In genomic region chr2:88600038-88600465, GRCh38 we compare ENCODE assay signal across 8 cellular contexts. TPM values are rescaled to one million over a fixed set of nuclear protein-coding genes. Genes with fewer than 3 reads are reported as not detected.
DNase-seq lines count a peak whose midpoint lies in the region; ATAC-seq and TF ChIP-seq lines count a peak whose summit lies in the region.

No MANE protein-coding gene starts in this region.

- 33 to 53% methylated on average over 4 of the region's 4 CpGs for WGBS in lung, 2 donors

- DNase-seq in A673 (ENCODE audit: low spot score) (peak; percentile 73), NCI-H2029 (lab: John Stamatoyannopoulos, UW) (peak; percentile 94), WERI-Rb-1 (peak; percentile 63), dedifferentiated amniotic fluid mesenchymal stem cell (ENCODE audit: extremely low spot score) (peak; percentile 84), lung (ENCODE audit: low spot score) (peak; percentile 35)
- DNase-seq in stimulated activated naive CD4-positive, alpha-beta T cell treated with Interleukin-2 at 50 U/mL for 16 hours (lab: John Stamatoyannopoulos, UW), result peak; percentile 32

- POLR2A ChIA-PET in A673 (lab: Charles Lee; ENCODE audit: low non-redundant PET), result no interaction called here

- H3K27me3 ChIP-seq in A673 (replicated peaks; ENCODE audit: insufficient read depth, low read depth, low read length, poor library complexity) (no peaks in the 10 kb centered on the region), WERI-Rb-1 (ENCODE audit: insufficient read depth, low read depth, severe bottlenecking) (no peaks in the 10 kb centered on the region), lung (ENCODE audit: control insufficient read depth, insufficient read depth) (no peaks in the 10 kb centered on the region)

- H3K36me3 ChIP-seq in A673 (ENCODE audit: insufficient read depth, low read length, poor library complexity, severe bottlenecking) (no peaks in the 10 kb centered on the region), WERI-Rb-1 (no peaks in the 10 kb centered on the region), lung (ENCODE audit: control insufficient read depth in 2 of 2, insufficient read depth in 2 of 2, low read length in 2 of 2) (peaks cover 0 to 11% of the 10 kb centered on the region in 2 donors)

- H3K4me3 ChIP-seq in A673 (ENCODE audit: low read depth, low read length, poor library complexity, severe bottlenecking) (no peak overlapping the region), WERI-Rb-1 (ENCODE audit: low read depth, low read length) (no peak overlapping the region), lung (no peak overlapping the region)

- H3K4me1 ChIP-seq in A673 (ENCODE audit: insufficient read depth, low read length, poor library complexity, severe bottlenecking) (peaks cover 27% of the 10 kb centered on the region), lung (ENCODE audit: control insufficient read depth in 2 of 2, insufficient read depth in 2 of 2, low read length in 2 of 2) (peaks cover 0 to 17% of the 10 kb centered on the region in 2 donors)

- intact Hi-C loops in A673 (cut with micrococcal nuclease; ENCODE audit: unreplicated experiment), result no loop called here

- ATAC-seq in GM18502 (IDR thresholded peaks at IDR 0.05; ENCODE audit: poor library complexity, unreplicated experiment) (peak; percentile 99), HG02870 (IDR thresholded peaks at IDR 0.05; ENCODE audit: unreplicated experiment) (peak; percentile 99), lung (ENCODE audit: insufficient read depth, low FRiP score) (peak; percentile 80)

- BruUV-seq in A673 (replicated peaks; lab: Mats Ljungman, UMichigan), result no TSS peak

- H3K9me3 ChIP-seq in A673 (ENCODE audit: low read depth, low read length, poor library complexity, severe bottlenecking), result no peaks in the 10 kb centered on the region
- H3K9me3 ChIP-seq in WERI-Rb-1 (ENCODE audit: severe bottlenecking), result no peaks in the 10 kb centered on the region
- H3K9me3 ChIP-seq in lung (ENCODE audit: control insufficient read depth in 2 of 2, insufficient read depth in 1 of 2, low read length in 1 of 2), result no peaks in the 10 kb centered on the region

- TF ChIP-seq CTCF in A673 (conservative IDR thresholded peaks at IDR 0.05; ENCODE audit: low read depth, low read length) (no peak), WERI-Rb-1 (IDR thresholded peaks at IDR 0.05; ENCODE audit: low read depth, low read length) (no peak), lung (IDR thresholded peaks at IDR 0.05; ENCODE audit: control extremely low read depth, extremely low read depth) (no peak)

- no peak overlapping the region for H3K27ac ChIP-seq in A673 (ENCODE audit: low read depth, low read length, poor library complexity, severe bottlenecking)
- H3K27ac ChIP-seq in WERI-Rb-1, result peak overlapping the region; percentile 40
- peak overlapping the region; percentile 27 to 75 for H3K27ac ChIP-seq in lung (ENCODE audit: low read depth in 1 of 2, low read length in 1 of 2)

- CTCF ChIA-PET in A673 (lab: Charles Lee), result no interaction called here

RNA-seq across cellular contexts. Expression of gene EIF2AK3, which starts 27.2 kb away (rescaled TPM):
- 5.1 and 6.7 TPM in 2 replicates for total RNA-seq in A673 (2021)
- total RNA-seq in lung, result 10 to 100 TPM; 23.3 to 46.7 TPM
- polyA plus RNA-seq in lung, result 10 to 100 TPM in 1 of 2 donors, 1 to 10 TPM in 1; 5.3 to 14.0 TPM

Comparison
In these comparisons a context has a peak if more than half of its experiments do, and no peak if none do; other contexts are left out.
1. DNase-seq: peak in every context shown above with its lines; median percentile 94 in NCI-H2029; 84 in dedifferentiated amniotic fluid mesenchymal stem cell; 73 in A673; 63 in WERI-Rb-1; 35 in lung; 32 in stimulated activated naive CD4-positive, alpha-beta T cell treated with Interleukin-2 at 50 U/mL for 16 hours.